ENCODE assay signal across 8 cellular contexts in the genomic region with DNA sequence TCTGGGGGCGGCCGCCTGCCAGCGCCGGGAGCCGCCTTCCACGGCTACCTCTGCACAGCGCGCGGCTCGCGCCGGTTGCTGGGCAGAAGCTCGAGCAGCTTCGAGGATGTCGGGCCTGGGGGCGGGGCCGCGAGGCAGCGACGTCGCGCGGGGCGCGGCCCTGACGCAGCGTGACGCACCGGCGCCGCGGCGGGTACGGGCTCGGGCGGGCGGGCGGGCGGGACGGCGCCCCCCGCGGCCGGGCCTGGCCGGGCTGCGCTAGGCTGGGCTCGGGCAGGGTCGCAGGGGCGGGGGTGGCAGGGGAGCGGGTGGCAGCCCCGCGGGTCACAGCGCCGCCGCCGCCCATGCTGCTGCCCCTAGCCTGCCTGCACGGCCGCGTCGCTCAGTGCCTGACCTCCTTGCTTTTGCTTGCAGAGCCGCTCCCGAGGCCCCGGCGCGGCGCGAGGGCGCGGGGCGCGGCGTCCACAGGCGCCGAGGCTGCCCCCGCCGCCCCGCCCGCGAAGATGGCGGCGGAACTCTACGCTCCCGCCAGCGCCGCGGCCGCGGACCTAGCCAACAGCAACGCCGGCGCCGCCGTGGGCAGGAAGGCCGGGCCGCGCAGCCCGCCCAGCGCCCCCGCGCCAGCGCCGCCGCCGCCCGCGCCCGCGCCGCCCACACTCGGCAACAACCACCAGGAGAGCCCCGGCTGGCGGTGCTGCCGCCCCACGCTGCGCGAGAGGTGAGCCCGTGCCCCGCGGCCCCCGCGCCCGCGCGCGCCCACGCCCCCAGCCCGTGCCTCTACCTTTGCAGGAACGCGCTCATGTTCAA. TPM values are rescaled to one million over a fixed set of nuclear protein-coding genes. Genes with fewer than 3 reads are reported as not detected.
A peak's percentile ranks its signal among the peaks of the same experiment; 100 is the strongest.
DNase-seq lines count a peak whose midpoint lies in the region; ATAC-seq and TF ChIP-seq lines count a peak whose summit lies in the region.

BTBD6 (plus strand) TSS at position 166 of the 807 bp plus-strand sequence; CDS start at position 345, 179 bp downstream.

- ATAC-seq in GM18520 (IDR thresholded peaks at IDR 0.05; ENCODE audit: unreplicated experiment) (peak; percentile 86), HG03060 (IDR thresholded peaks at IDR 0.05; ENCODE audit: low read depth, unreplicated experiment) (peak; percentile 54)

- peaks cover 16% of the 10 kb centered on the region for H3K36me3 ChIP-seq in A673 (ENCODE audit: insufficient read depth, low read length, poor library complexity, severe bottlenecking)
- peaks cover 7% of the 10 kb centered on the region for H3K36me3 ChIP-seq in colonic mucosa

- CTCF ChIA-PET in A673 (lab: Charles Lee): interaction anchor here (0.5 to 0.7 kb wide), 4 partner anchors 80 to 160 kb away, joined by 3 to 8 read pairs (median 6); no protein-coding TSS in a partner anchor

- H3K27me3 ChIP-seq in A673 (replicated peaks; ENCODE audit: insufficient read depth, low read depth, low read length, poor library complexity) (no peaks in the 10 kb centered on the region), colonic mucosa (no peaks in the 10 kb centered on the region), layer of hippocampus (ENCODE audit: control insufficient read depth, insufficient read depth, low read length) (no peaks in the 10 kb centered on the region)

- no peak for TF ChIP-seq CTCF in A673 (conservative IDR thresholded peaks at IDR 0.05; ENCODE audit: low read depth, low read length)
- TF ChIP-seq CTCF in colonic mucosa (IDR thresholded peaks at IDR 0.05): no peak

- H3K27ac ChIP-seq in A673 (ENCODE audit: low read depth, low read length, poor library complexity, severe bottlenecking) (peak within 1 kb of the TSS; percentile 81), colonic mucosa (peak within 1 kb of the TSS; percentile 63), layer of hippocampus (ENCODE audit: low read depth, low read length) (peak within 1 kb of the TSS; percentile 92)

- POLR2A ChIA-PET in A673 (lab: Charles Lee; ENCODE audit: low non-redundant PET): no interaction called here

- BruUV-seq in A673 (replicated peaks; lab: Mats Ljungman, UMichigan): no TSS peak

- intact Hi-C loops in A673 (cut with micrococcal nuclease; ENCODE audit: unreplicated experiment): no loop called here
- intact Hi-C loops in colonic mucosa (cut with DNase I): loop anchor here (5.0 kb wide), 1 partner anchor 69 kb away; no protein-coding TSS in a partner anchor

- H3K4me3 ChIP-seq in A673 (ENCODE audit: low read depth, low read length, poor library complexity, severe bottlenecking): peak within 1 kb of the TSS; percentile 59
- peak within 1 kb of the TSS; percentile 54 for H3K4me3 ChIP-seq in colonic mucosa

- no peaks in the 10 kb centered on the region for H3K9me3 ChIP-seq in A673 (ENCODE audit: low read depth, low read length, poor library complexity, severe bottlenecking)
- no peaks in the 10 kb centered on the region for H3K9me3 ChIP-seq in colonic mucosa

- DNase-seq in A673 (ENCODE audit: low spot score) (peak; percentile 92), NCI-H2196 treated with DMSO at 0.1 percent for 48 hours (lab: John Stamatoyannopoulos, UW; ENCODE audit: unreplicated experiment) (peak; percentile 25), colonic mucosa (peak; percentile 87)
- peak; percentile 81 to 85 for DNase-seq in activated CD4-positive, alpha-beta T cell treated with anti-CD3 and anti-CD28 coated beads for 4 hours
- DNase-seq in stimulated activated CD4-positive, alpha-beta T cell treated with anti-CD3 and anti-CD28 coated beads, Interleukin-2, amount 100 ng/mL, for 24 hours: peak; percentile 87 to 91

- peak within 1 kb of the TSS; percentile 84 to 91 for H3K9ac ChIP-seq in colonic mucosa (ENCODE audit: low read depth in 2 of 2, low read length in 2 of 2)

- H3K4me1 ChIP-seq in A673 (ENCODE audit: insufficient read depth, low read length, poor library complexity, severe bottlenecking): peaks cover 5% of the 10 kb centered on the region
- H3K4me1 ChIP-seq in colonic mucosa: peaks cover 11% of the 10 kb centered on the region

RNA-seq across cellular contexts. Expression of gene BTBD6, which starts in this region (rescaled TPM):
- total RNA-seq in A673 (2021) (39.5 and 39.9 TPM in 2 replicates), colonic mucosa (10 to 100 TPM; 56.9 to 66.0 TPM)

Comparison
In these comparisons a context has a peak if more than half of its experiments do, and no peak if none do; other contexts are left out.
1. Peak in every context shown above with its lines: DNase-seq, ATAC-seq, H3K4me3 ChIP-seq and H3K27ac ChIP-seq.
2. DNase-seq: peak in every context shown above with its lines; median percentile 92 in A673; 89 in stimulated activated CD4-positive, alpha-beta T cell treated with anti-CD3 and anti-CD28 coated beads, Interleukin-2, amount 100 ng/mL, for 24 hours; 87 in colonic mucosa; 83 in activated CD4-positive, alpha-beta T cell treated with anti-CD3 and anti-CD28 coated beads for 4 hours; 25 in NCI-H2196 treated with DMSO at 0.1 percent for 48 hours.